11 cellular contexts compared by ENCODE assay signal in the genomic region with DNA sequence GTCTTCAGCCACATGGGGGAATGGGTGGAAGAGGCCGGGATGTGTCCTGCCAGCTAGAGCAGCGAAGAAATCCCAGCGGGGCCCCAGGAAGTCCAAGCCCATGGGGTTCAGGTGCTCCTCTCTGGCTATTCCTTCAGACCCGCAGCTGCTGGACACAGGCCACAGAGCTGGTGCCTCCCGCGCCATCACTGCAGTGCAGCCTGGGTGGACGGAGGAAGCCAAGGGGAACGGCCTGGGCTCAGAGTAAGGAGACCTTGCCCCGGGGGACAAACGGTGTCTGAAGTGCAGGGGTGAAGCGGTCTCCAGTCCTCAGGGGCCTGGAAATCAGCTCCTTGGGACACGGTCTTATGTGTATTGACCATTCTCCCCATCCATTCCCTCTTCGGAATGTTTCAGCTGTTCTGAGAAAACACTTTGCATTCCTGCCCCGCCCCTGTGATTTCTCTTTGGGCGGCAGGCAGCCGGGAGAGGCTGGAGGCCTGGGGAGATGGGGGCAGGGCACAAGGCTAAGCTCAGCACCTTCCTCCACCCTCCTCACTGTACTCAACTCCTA. TPM values are rescaled to one million over a fixed set of nuclear protein-coding genes. Genes with fewer than 3 reads are reported as not detected.
DNase-seq lines count a peak whose midpoint lies in the region; ATAC-seq and TF ChIP-seq lines count a peak whose summit lies in the region.
"Had no signal": no experiment of that assay in that cellular context is flagged by ENCODE, and none has a peak within 500 bp of the region (broad histone marks: within the 10 kb centered on the region; RNA-seq: fewer than 3 reads in every experiment).

No MANE protein-coding gene starts in this region.

- DNase-seq in AG10803 (ENCODE audit: low read depth) (peak; percentile 75), adipocyte (ENCODE audit: low read depth) (peak; percentile 75), left cardiac atrium (peak; percentile 75), trophoblast cell (peak; percentile 70 to 79), CD1c-positive myeloid dendritic cell (ENCODE audit: extremely low spot score) (no peak), DMS153 (lab: John Stamatoyannopoulos, UW) (no peak), DMS153 treated with DMSO at 0.1 percent for 48 hours (lab: John Stamatoyannopoulos, UW; ENCODE audit: unreplicated experiment) (no peak), LoVo (ENCODE audit: low spot score) (no peak)
- DNase-seq: CD4-positive, alpha-beta memory T cell; stimulated activated CD4-positive, alpha-beta T cell treated with anti-CD3 and anti-CD28 coated beads, Interleukin-15, amount 100 ng/mL, for 24 hours had no signal

- H3K4ac ChIP-seq in trophoblast cell (ENCODE audit: low read depth, low read length): no peak overlapping the region

- H3K9ac ChIP-seq in adipocyte (ENCODE audit: low read length) (peak overlapping the region; percentile 77), trophoblast cell (ENCODE audit: low read length) (no peak overlapping the region)

- no peak for TF ChIP-seq CTCF in AG10803 (conservative IDR thresholded peaks at IDR 0.05; ENCODE audit: low read length)

- peak overlapping the region; percentile 44 for H4K91ac ChIP-seq in trophoblast cell (ENCODE audit: low read depth, low read length)

- H4K12ac ChIP-seq in trophoblast cell (ENCODE audit: low read depth, low read length): peak overlapping the region; percentile 18

- H3K27ac ChIP-seq in trophoblast cell (ENCODE audit: low read depth, low read length): peak overlapping the region; percentile 8

- H3K4me3 ChIP-seq in AG10803 (ENCODE audit: low read length) (peak overlapping the region; percentile 17; the same call in 1 of the 2 replicates), adipocyte (ENCODE audit: low read length) (peak overlapping the region; percentile 67), trophoblast cell (ENCODE audit: low read depth, low read length) (no peak overlapping the region)

- no peaks in the 10 kb centered on the region for H3K27me3 ChIP-seq in adipocyte (replicated peaks; ENCODE audit: control insufficient read depth, insufficient read depth, low read length)
- no peaks in the 10 kb centered on the region for H3K27me3 ChIP-seq in trophoblast cell (ENCODE audit: insufficient read depth, low read length)

- peak overlapping the region; percentile 32 for H2AK5ac ChIP-seq in trophoblast cell (ENCODE audit: low read length)

- intact Hi-C loops in left cardiac atrium (cut with DNase I): no loop called here

- H3K4me1 ChIP-seq in adipocyte (ENCODE audit: control insufficient read depth, insufficient read depth, low read length) (peaks cover 55% of the 10 kb centered on the region), trophoblast cell (ENCODE audit: control insufficient read depth in 1 of 2, insufficient read depth in 2 of 2, low read length in 2 of 2) (peaks cover 16 to 26% of the 10 kb centered on the region in 2 experiments)

- H2BK120ac ChIP-seq in trophoblast cell (ENCODE audit: insufficient read depth, low read length, poor library complexity): peak overlapping the region; percentile 6

- H3K36me3 ChIP-seq in adipocyte (ENCODE audit: control insufficient read depth, insufficient read depth, low read length, severe bottlenecking) (peaks cover 4% of the 10 kb centered on the region), trophoblast cell (ENCODE audit: control insufficient read depth in 1 of 2, insufficient read depth in 2 of 2, low read length in 2 of 2) (peaks cover 13 to 16% of the 10 kb centered on the region in 2 experiments)

- H3K18ac ChIP-seq in trophoblast cell (ENCODE audit: low read length): peak overlapping the region; percentile 48

- H2AFZ ChIP-seq in trophoblast cell (ENCODE audit: insufficient read depth, low read length, poor library complexity): peak overlapping the region; percentile 20

- H3K9me3 ChIP-seq in adipocyte (ENCODE audit: control insufficient read depth, low read length) (no peaks in the 10 kb centered on the region), trophoblast cell (ENCODE audit: insufficient read depth, low read depth, low read length) (peaks cover 1% of the 10 kb centered on the region)

- H3K23ac ChIP-seq in trophoblast cell (ENCODE audit: low read length): no peak overlapping the region

- WGBS in trophoblast cell (ENCODE audit: extremely low coverage, insufficient coverage, insufficient read length): no CpG with 5 or more reads among the region's 16 CpGs

- no peak overlapping the region for H2BK5ac ChIP-seq in trophoblast cell (ENCODE audit: low read depth, low read length, poor library complexity)

- H3K4me2 ChIP-seq in trophoblast cell (ENCODE audit: low read length): peak overlapping the region; percentile 23

- peak overlapping the region; percentile 13 for H3K14ac ChIP-seq in trophoblast cell (ENCODE audit: low read length)

- peak overlapping the region; percentile 44 for H2BK12ac ChIP-seq in trophoblast cell (ENCODE audit: low read length)

- H3K79me2 ChIP-seq in trophoblast cell (ENCODE audit: control insufficient read depth, insufficient read depth, low read length, poor library complexity): no peaks in the 10 kb centered on the region

- H4K8ac ChIP-seq in trophoblast cell (ENCODE audit: low read depth, low read length): peak overlapping the region; percentile 19

- peaks cover 8% of the 10 kb centered on the region for H3K79me1 ChIP-seq in trophoblast cell (ENCODE audit: low read length)

- peak; percentile 12 to 25 for ATAC-seq in left cardiac atrium

RNA-seq across cellular contexts. Expression of a gene that starts 18.4 kb away (rescaled TPM):
- 10 to 100 TPM; 40.1 to 64.3 TPM for total RNA-seq in left cardiac atrium
- polyA plus RNA-seq in trophoblast cell (2013): 5.4 and 5.5 TPM in 2 replicates

RNA-seq across cellular contexts. Expression of a gene that starts 18.7 kb away (rescaled TPM):
- 10 to 100 TPM; 32.1 to 49.0 TPM for total RNA-seq in left cardiac atrium
- polyA plus RNA-seq in trophoblast cell (2013): 19.8 and 20.5 TPM in 2 replicates

RNA-seq across cellular contexts. Expression of a gene that starts 25.3 kb away (rescaled TPM):
- 1 to 10 TPM; 1.2 to 1.3 TPM for total RNA-seq in left cardiac atrium
- polyA plus RNA-seq in trophoblast cell (2013): 0.10 TPM in 1 of 2 replicates, not detected in the other
- total RNA-seq: CD4-positive, alpha-beta memory T cell; cerebellum had no signal
- polyA plus RNA-seq: CD4-positive, alpha-beta memory T cell had no signal

RNA-seq across cellular contexts. Expression of a gene that starts 51.4 kb away (rescaled TPM):
- total RNA-seq in left cardiac atrium: 10 to 100 TPM; 25.4 to 25.7 TPM
- polyA plus RNA-seq in trophoblast cell (2013): 22.0 and 22.9 TPM in 2 replicates

Comparison
In these comparisons a context has a peak if more than half of its experiments do, and no peak if none do; other contexts are left out.
1. DNase-seq: peak in AG10803 (single experiment), adipocyte (single experiment), left cardiac atrium (single experiment) and trophoblast cell (2 of 2); none in CD1c-positive myeloid dendritic cell (single experiment), DMS153 (single experiment), DMS153 treated with DMSO at 0.1 percent for 48 hours (single experiment) and LoVo (single experiment).